In genomic region chr3:40615110-40615915, GRCh38 we compare ENCODE assay signal across 12 cellular contexts.
A peak's percentile ranks its signal among the peaks of the same experiment; 100 is the strongest.
DNase-seq lines count a peak whose midpoint lies in the region; ATAC-seq, FAIRE-seq and TF ChIP-seq lines count a peak whose summit lies in the region.
"Had no signal": no experiment of that assay in that cellular context is flagged by ENCODE, and none has a peak within 500 bp of the region (broad histone marks: within the 10 kb centered on the region; RNA-seq: fewer than 3 reads in every experiment).

No MANE protein-coding gene starts in this region.

- peaks cover 5% of the 10 kb centered on the region for H3K23me2 ChIP-seq in H1 (ENCODE audit: low read depth, low read length)

- no peak overlapping the region for H2AK5ac ChIP-seq in H1 (ENCODE audit: low read depth, low read length)

- DNase-seq in BE2C (peak; percentile 8), NCI-H2171 (lab: John Stamatoyannopoulos, UW) (peak; percentile 9), H1 (ENCODE audit: low read depth in 1 of 2, low spot score in 2 of 2) (peak; percentile 17 to 79), nephron progenitor cell (peak; percentile 51), RCC 7860 (ENCODE audit: low spot score) (no peak), 8988T (no peak)
- no peak for DNase-seq in stimulated activated CD4-positive, alpha-beta T cell treated with anti-CD3 and anti-CD28 coated beads, Interleukin-4, amount 100 ng/mL, for 1 hour

- no peaks in the 10 kb centered on the region for H3K9me3 ChIP-seq in BE2C
- H3K9me3 ChIP-seq in H1 (ENCODE audit: insufficient read depth in 2 of 2, low read depth in 1 of 2, low read length in 1 of 2), result no peaks in the 10 kb centered on the region
- H3K9me3 ChIP-seq: body of pancreas, gastroesophageal sphincter, neutrophil had no signal

- no peak overlapping the region for H3K23ac ChIP-seq in H1 (ENCODE audit: insufficient read length)

- POLR2A ChIA-PET in H1 (lab: Charles Lee; ENCODE audit: partially characterized antibody), result interaction anchor here (0.8 kb wide), 1 partner anchor 9 kb away, joined by 5 read pairs; no protein-coding TSS in a partner anchor

- 9% methylated on average over 33 of the region's 33 CpGs; no CpG with 5 or more reads in 1 of the 2 experiments for WGBS in H1 (ENCODE audit: extremely low coverage in 1 of 2, insufficient coverage in 1 of 2, insufficient read length in 1 of 2, insufficient replicate concordance in 2 of 2, low coverage in 1 of 2, low lambda C conversion rate in 2 of 2, missing lambda C conversion rate in 1 of 2), 2 experiments

- peak overlapping the region; percentile 95 for H3K18ac ChIP-seq in H1 (ENCODE audit: extremely low read depth, low read length)

- FAIRE-seq in H1 (lab: Jason Lieb, UNC) (no peak), RCC 7860 (lab: Jason Lieb, UNC) (no peak)
- FAIRE-seq: GM12891 had no signal

- no peak for ATAC-seq in GM21528 (IDR thresholded peaks at IDR 0.05; ENCODE audit: low FRiP score, unreplicated experiment)
- ATAC-seq: body of pancreas, gastroesophageal sphincter had no signal

- no peaks in the 10 kb centered on the region for H3K27me3 ChIP-seq in BE2C
- no peaks in the 10 kb centered on the region for H3K27me3 ChIP-seq in H1 (replicated peaks in 1 of 4; ENCODE audit: control insufficient read depth in 3 of 4, extremely low read depth in 1 of 4, insufficient read depth in 3 of 4, low read length in 3 of 4)
- H3K27me3 ChIP-seq: body of pancreas had no signal

- H3K4me1 Mint-ChIP-seq in nephron progenitor cell, result peaks cover 24% of the 10 kb centered on the region

- TF ChIP-seq RAD21 in H1 (IDR thresholded peaks at IDR 0.05 in 1 of 2, conservative IDR thresholded peaks at IDR 0.05 in 1 of 2; ENCODE audit: low read depth in 2 of 2, low read length in 2 of 2), result 0 out of 4 replicates have a peak, but pooled peaks of 1 of the 2 experiments have one; percentile 9

- H4K8ac ChIP-seq in H1 (ENCODE audit: extremely low read depth, insufficient read depth, low read length), result no peak overlapping the region

- no peak overlapping the region for H3K56ac ChIP-seq in H1 (replicated peaks; ENCODE audit: insufficient read length, low read depth, low read length)

- peak overlapping the region; percentile 77; the same call in 1 of the 2 replicates for H2BK20ac ChIP-seq in H1 (ENCODE audit: low read length)

- TF ChIP-seq POLR2A in H1 (IDR thresholded peaks at IDR 0.05; ENCODE audit: control extremely low read depth in 1 of 2, low read depth in 2 of 2, low read length in 2 of 2), result no peak

- H2BK120ac ChIP-seq in H1 (replicated peaks; ENCODE audit: low read depth, low read length), result peak overlapping the region; percentile 93

- TF ChIP-seq EP300 in H1 (IDR thresholded peaks at IDR 0.05; ENCODE audit: borderline replicate concordance in 1 of 2, low read depth in 2 of 2, low read length in 2 of 2), result 0 out of 3 replicates have a peak, but pooled peaks of 1 of the 2 experiments have one; percentile 13

- H3K27ac Mint-ChIP-seq in nephron progenitor cell, result no peak overlapping the region

- peak overlapping the region; percentile 81 for H3K4me3 Mint-ChIP-seq in nephron progenitor cell

- H3K9me3 Mint-ChIP-seq in nephron progenitor cell, result no peaks in the 10 kb centered on the region

- H3K4ac ChIP-seq in H1 (replicated peaks; ENCODE audit: insufficient read length, low read depth, low read length), result no peak overlapping the region

- H3K36me3 Mint-ChIP-seq in nephron progenitor cell (ENCODE audit: low read depth), result no peaks in the 10 kb centered on the region

- TF ChIP-seq CTCF in BE2C (IDR thresholded peaks at IDR 0.05; ENCODE audit: low read depth, low read length) (no peak), H1 (IDR thresholded peaks at IDR 0.05; ENCODE audit: control extremely low read depth in 1 of 3, insufficient read depth in 1 of 3, low read depth in 1 of 3, low read length in 3 of 3) (no peak), nephron progenitor cell (IDR thresholded peaks at IDR 0.05) (no peak)

- H2BK15ac ChIP-seq in H1 (ENCODE audit: low read length), result peak overlapping the region; percentile 12; the same call in 1 of the 2 replicates

- H3K4me1 ChIP-seq in BE2C (no peaks in the 10 kb centered on the region), H1 (replicated peaks in 1 of 4; ENCODE audit: control insufficient read depth in 3 of 4, insufficient read depth in 4 of 4, low read length in 3 of 4) (peaks cover 19 to 35% (median 29%) of the 10 kb centered on the region in 4 experiments)
- H3K4me1 ChIP-seq: body of pancreas had no signal

- H3K9ac ChIP-seq in H1 (replicated peaks in 1 of 4; ENCODE audit: extremely low read depth in 1 of 4, low read depth in 3 of 4, low read length in 3 of 4), result peak overlapping the region in 3 of 4 experiments; percentile 4 to 46 (median 35); a peak in 5 of 7 replicates

- H3K79me1 ChIP-seq in H1 (ENCODE audit: low read depth, low read length), result no peaks in the 10 kb centered on the region

- peak overlapping the region; percentile 41 for H3K27ac ChIP-seq in H1 (ENCODE audit: low read depth, low read length)
- H3K27ac ChIP-seq: body of pancreas, gastroesophageal sphincter, neutrophil had no signal

- H3K14ac ChIP-seq in H1 (ENCODE audit: insufficient read length), result no peak overlapping the region

- H3K4me3 ChIP-seq in BE2C (ENCODE audit: low read depth, low read length) (peak overlapping the region; percentile 45), H1 (ENCODE audit: extremely low read depth in 1 of 4, insufficient read depth in 2 of 4, low read depth in 3 of 4, low read length in 4 of 4) (peak overlapping the region; percentile 23 to 50 (median 44); a peak in 5 of 8 replicates)
- H3K4me3 ChIP-seq: body of pancreas had no signal

- H3K4me2 ChIP-seq in H1 (ENCODE audit: insufficient read depth in 1 of 2, low read depth in 2 of 2, low read length in 2 of 2), result peak overlapping the region; percentile 60 to 79

- H3K36me3 ChIP-seq in BE2C (no peaks in the 10 kb centered on the region), H1 (ENCODE audit: control insufficient read depth in 2 of 4, insufficient read depth in 4 of 4, low read length in 3 of 4) (no peaks in the 10 kb centered on the region)
- H3K36me3 ChIP-seq: gastroesophageal sphincter, neutrophil had no signal

- H4K91ac ChIP-seq in H1 (replicated peaks; ENCODE audit: insufficient read length, low read length), result peak overlapping the region; percentile 93

- H4K20me1 ChIP-seq in H1 (replicated peaks in 1 of 2; ENCODE audit: control insufficient read depth in 1 of 2, insufficient read depth in 2 of 2, low read length in 2 of 2), result no peaks in the 10 kb centered on the region

- no peak overlapping the region for H4K5ac ChIP-seq in H1 (ENCODE audit: insufficient read length, low read depth, low read length)

- peak overlapping the region; percentile 86; the same call in 1 of the 2 replicates for H2BK5ac ChIP-seq in H1 (ENCODE audit: low read depth, low read length)

- peak overlapping the region; percentile 29; the same call in 1 of the 2 replicates for H2AFZ ChIP-seq in H1 (ENCODE audit: low read length)

- H3K79me2 ChIP-seq in H1 (ENCODE audit: control insufficient read depth in 1 of 2, insufficient read depth in 2 of 2, low read length in 2 of 2), result no peaks in the 10 kb centered on the region

- peaks cover 39% of the 10 kb centered on the region for H3K27me3 Mint-ChIP-seq in nephron progenitor cell (ENCODE audit: low read depth, poor library complexity)

- H2BK12ac ChIP-seq in H1 (ENCODE audit: low read depth, low read length), result peak overlapping the region; percentile 76; the same call in 1 of the 2 replicates

- CTCF ChIA-PET in H1 (lab: Charles Lee; ENCODE audit: partially characterized antibody), result interaction anchor here (1.1 to 1.3 kb wide), 3 partner anchors 12 to 288 kb away, joined by 3 to 4 read pairs (median 3); no protein-coding TSS in a partner anchor

TF ChIP-seq in H1, 55 proteins besides CTCF, POLR2A, EP300 and RAD21 (continues in another document):
- TF ChIP-seq BACH1 (IDR thresholded peaks at IDR 0.05; ENCODE audit: low read length) (no peak), JUND (IDR thresholded peaks at IDR 0.05; ENCODE audit: low read length) (no peak), KDM4A (IDR thresholded peaks at IDR 0.05; ENCODE audit: low read depth, low read length, severe bottlenecking) (peak; percentile 41), NANOG (IDR thresholded peaks at IDR 0.05; ENCODE audit: insufficient read depth, low read depth, low read length, poor library complexity, severe bottlenecking) (no peak), SAP30 (IDR thresholded peaks at IDR 0.05; ENCODE audit: insufficient read depth, insufficient replicate concordance, low read length) (no peak), JUN (IDR thresholded peaks at IDR 0.05; ENCODE audit: low read depth, low read length) (no peak), RBBP5 (IDR thresholded peaks at IDR 0.05; ENCODE audit: borderline replicate concordance, low read depth, low read length) (no peak), USF2 (IDR thresholded peaks at IDR 0.05; ENCODE audit: low read length) (no peak), SRF (IDR thresholded peaks at IDR 0.05; ENCODE audit: low read depth, low read length) (no peak), E2F6 (IDR thresholded peaks at IDR 0.05) (peak; percentile 26; the same call in 1 of the 2 replicates), HDAC6 (IDR thresholded peaks at IDR 0.05; ENCODE audit: low read depth, low read length) (no peak), RNF2 (IDR thresholded peaks at IDR 0.05; ENCODE audit: borderline replicate concordance, low read depth, low read length, missing control alignments, poor library complexity, severe bottlenecking) (no peak), ASH2L (IDR thresholded peaks at IDR 0.05; ENCODE audit: low read length) (peak; percentile 69), GTF2F1 (IDR thresholded peaks at IDR 0.05; ENCODE audit: borderline replicate concordance, low read depth, low read length) (no peak), CEBPB (IDR thresholded peaks at IDR 0.05; ENCODE audit: low read depth, low read length) (0 out of 2 replicates have a peak, but pooled peaks have one; percentile 13)

Comparison
In these comparisons a context has a peak if more than half of its experiments do, and no peak if none do; other contexts are left out.
1. DNase-seq: peak in BE2C (single experiment), NCI-H2171 (single experiment), H1 (2 of 2) and nephron progenitor cell (single experiment); none in stimulated activated CD4-positive, alpha-beta T cell treated with anti-CD3 and anti-CD28 coated beads, Interleukin-4, amount 100 ng/mL, for 1 hour (single experiment), RCC 7860 (single experiment) and 8988T (single experiment).